ENCODE assay signal across 14 cellular contexts in genomic region chr2:7009207-7009911, GRCh38.
DNase-seq lines count a peak whose midpoint lies in the region; ATAC-seq and TF ChIP-seq lines count a peak whose summit lies in the region.
"Had no signal": no experiment of that assay in that cellular context is flagged by ENCODE, and none has a peak within 500 bp of the region (broad histone marks: within the 10 kb centered on the region; RNA-seq: fewer than 3 reads in every experiment).

No MANE protein-coding gene starts in this region.

- H3K4me2 ChIP-seq in hepatocyte: no peak overlapping the region

- no peaks in the 10 kb centered on the region for H3K79me2 ChIP-seq in hepatocyte

- H3K36me3 ChIP-seq in hepatocyte (replicated peaks; ENCODE audit: insufficient read depth, low read depth) (no peaks in the 10 kb centered on the region), skeletal muscle tissue (ENCODE audit: control insufficient read depth in 3 of 3, insufficient read depth in 3 of 3, low read length in 3 of 3) (no peaks in the 10 kb centered on the region)

- no peak for TF ChIP-seq CTCF in hepatocyte (IDR thresholded peaks at IDR 0.05; ENCODE audit: poor library complexity)

- H4K20me1 ChIP-seq in hepatocyte (ENCODE audit: insufficient read depth, poor library complexity, severe bottlenecking): no peaks in the 10 kb centered on the region

- 92% methylated on average over 11 of the region's 11 CpGs for WGBS in hepatocyte (ENCODE audit: low lambda C conversion rate, missing lambda C conversion rate)

- peaks cover 16% of the 10 kb centered on the region for H3K4me1 ChIP-seq in hepatocyte (ENCODE audit: insufficient read depth)
- H3K4me1 ChIP-seq in skeletal muscle tissue (ENCODE audit: control insufficient read depth in 3 of 3, insufficient read depth in 3 of 3, low read length in 3 of 3): peaks cover 58 to 86% (median 60%) of the 10 kb centered on the region in 3 donors
- H3K4me1 ChIP-seq: Caco-2 had no signal

- H3K27ac ChIP-seq in angular gyrus (ENCODE audit: low read depth, low read length) (peak overlapping the region; percentile 86), hepatocyte (peak overlapping the region; percentile 81), skeletal muscle tissue (ENCODE audit: low read depth, low read length) (peak overlapping the region; percentile 85)

- no peak overlapping the region for H2AFZ ChIP-seq in hepatocyte

- H3K9ac ChIP-seq in skeletal muscle tissue (ENCODE audit: low read depth in 1 of 3, low read length in 3 of 3): peak overlapping the region in 2 of 3 donors; percentile 26 to 29

- H3K27me3 ChIP-seq in hepatocyte (no peaks in the 10 kb centered on the region), skeletal muscle tissue (ENCODE audit: control insufficient read depth in 3 of 3, insufficient read depth in 3 of 3, low read length in 3 of 3) (no peaks in the 10 kb centered on the region)

- DNase-seq in Daoy (ENCODE audit: low read depth) (peak; percentile 74), hepatocyte (ENCODE audit: low spot score) (no peak), RKO (ENCODE audit: low spot score) (no peak), CD1c-positive myeloid dendritic cell (ENCODE audit: extremely low spot score) (no peak)
- DNase-seq: activated naive CD8-positive, alpha-beta T cell treated with anti-CD3 and anti-CD28 coated beads for 36 hours; Caco-2; effector memory CD8-positive, alpha-beta T cell; NCI-H1417; NCI-H510A treated with DMSO at 0.1 percent for 48 hours; RPMI8226; T-helper 9 cell had no signal

- H3K9me3 ChIP-seq in hepatocyte (ENCODE audit: low read depth) (no peaks in the 10 kb centered on the region), skeletal muscle tissue (ENCODE audit: control insufficient read depth in 3 of 3, low read length in 3 of 3) (no peaks in the 10 kb centered on the region)
- H3K9me3 ChIP-seq: Caco-2 had no signal

- ATAC-seq in GM18907 (IDR thresholded peaks at IDR 0.05; ENCODE audit: unreplicated experiment): no peak
- ATAC-seq: effector memory CD8-positive, alpha-beta T cell had no signal

- no peaks in the 10 kb centered on the region for H3K9me2 ChIP-seq in hepatocyte (replicated peaks; ENCODE audit: insufficient read depth)

- H3K4me3 ChIP-seq in hepatocyte (no peak overlapping the region), skeletal muscle tissue (ENCODE audit: low read length in 3 of 3) (no peak overlapping the region)
